Comparison of ENCODE assay signal across 16 cellular contexts in the genomic region with DNA sequence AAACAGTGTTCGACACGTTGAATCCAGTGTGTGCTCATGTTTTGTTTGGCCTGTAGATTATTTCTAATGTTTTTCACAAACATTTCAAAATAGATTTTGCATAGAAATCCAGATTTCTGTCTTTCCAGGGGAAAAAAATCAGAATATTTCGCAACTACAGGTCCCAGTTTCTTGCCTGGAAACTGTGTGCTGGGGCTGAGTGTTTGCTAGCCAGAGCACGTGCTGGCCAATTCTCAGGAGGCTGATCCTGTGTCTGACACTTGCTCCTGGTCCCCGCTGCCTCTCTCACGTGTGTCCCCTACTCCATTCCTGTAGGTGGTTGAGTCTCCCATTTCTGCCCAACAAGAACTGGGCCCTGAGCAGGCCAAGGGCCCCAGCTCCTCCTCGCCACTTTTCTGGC. TPM values are rescaled to one million over a fixed set of nuclear protein-coding genes. Genes with fewer than 3 reads are reported as not detected.
"Had no signal": no experiment of that assay in that cellular context is flagged by ENCODE, and none has a peak within 500 bp of the region (broad histone marks: within the 10 kb centered on the region; RNA-seq: fewer than 3 reads in every experiment).

No MANE protein-coding gene starts in this region.

- H3K36me3 ChIP-seq: adrenal gland, breast epithelium, lower lobe of right lung, stomach, thoracic aorta had no signal

- H3K9me3 ChIP-seq: adrenal gland, breast epithelium, lower lobe of right lung, stomach, thoracic aorta had no signal

- H3K79me2 ChIP-seq: parathyroid adenoma had no signal

- H3K9ac ChIP-seq: parathyroid adenoma had no signal

- FAIRE-seq: astrocyte, frontal cortex had no signal

- H2AFZ ChIP-seq: parathyroid adenoma had no signal

- H3K4me1 ChIP-seq: adrenal gland, breast epithelium, parathyroid adenoma had no signal

- H3K27ac ChIP-seq: adrenal gland, breast epithelium, coronary artery, lower lobe of right lung, parathyroid adenoma, stomach, thoracic aorta had no signal

- DNase-seq: activated gamma-delta T cell, adrenal gland, head of caudate nucleus, lower lobe of right lung, midbrain, stomach, T1000 had no signal

- H3K27me3 ChIP-seq: adrenal gland, breast epithelium, stomach had no signal

- H3K4me3 ChIP-seq: adrenal gland, breast epithelium, coronary artery, lower lobe of right lung, skin epidermis, stomach, thoracic aorta had no signal

- ATAC-seq: activated CD4-positive, CD25-positive, alpha-beta regulatory T cell treated with anti-CD3 and anti-CD28 coated beads, Interleukin-2, amount 50 U/mL, for 24 hours; lower lobe of right lung had no signal

RNA-seq across cellular contexts. Expression of a gene that starts 2.4 kb away (rescaled TPM):
- total RNA-seq: T-helper 1 cell treated with Interleukin-12 subunit alpha and Interleukin-12 subunit beta and Interleukin-4 antibody, amounts not matched to agents 30 ng/mL and 1 ng/mL, for 36 hours; thoracic aorta had no signal
